Comparison of ENCODE assay signal across 8 cellular contexts in the genomic region with DNA sequence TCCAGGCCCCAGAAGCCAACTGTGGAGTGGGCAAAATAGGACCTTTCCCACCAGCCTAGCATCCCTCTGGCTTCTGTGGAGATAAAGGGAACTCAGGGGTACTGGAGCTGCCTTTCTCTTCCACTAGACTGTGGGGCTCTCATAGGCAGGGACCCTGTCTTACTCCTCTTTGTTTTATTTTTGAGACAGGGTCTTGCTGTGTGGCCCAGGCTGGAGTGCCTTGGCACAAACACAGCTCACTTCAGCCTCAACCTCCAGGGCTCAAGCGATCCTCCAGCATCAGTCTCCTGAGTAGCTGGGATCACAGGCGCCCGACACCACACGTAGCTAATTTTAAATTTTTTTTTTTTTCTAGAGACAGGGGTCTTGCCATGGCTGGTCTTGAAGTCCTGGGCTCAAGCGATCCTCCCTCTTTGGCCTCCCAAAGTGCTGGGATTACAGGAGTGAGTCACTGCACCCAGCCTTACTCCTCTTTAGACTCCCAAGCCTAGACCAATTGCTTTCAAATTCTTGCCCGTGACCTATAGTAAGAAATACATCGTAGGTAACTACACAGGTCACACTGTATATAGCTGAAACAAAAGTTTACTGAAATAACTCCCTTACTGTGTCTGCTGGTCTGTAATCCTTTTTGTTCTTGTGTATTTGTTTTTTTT. TPM values are rescaled to one million over a fixed set of nuclear protein-coding genes. Genes with fewer than 3 reads are reported as not detected.
DNase-seq lines count a peak whose midpoint lies in the region; ATAC-seq and TF ChIP-seq lines count a peak whose summit lies in the region.

No MANE protein-coding gene starts in this region.

- H3K9me3 Mint-ChIP-seq in naive thymus-derived CD8-positive, alpha-beta T cell = no peaks in the 10 kb centered on the region

- H3K4me3 Mint-ChIP-seq in naive thymus-derived CD8-positive, alpha-beta T cell = peak overlapping the region; percentile 79 to 95 (median 90)

- peak overlapping the region in 9 of 10 donors; percentile 74 to 97 (median 92) for H3K27ac Mint-ChIP-seq in naive thymus-derived CD8-positive, alpha-beta T cell

- peaks cover 23 to 56% (median 43%) of the 10 kb centered on the region in 4 donors for H3K4me1 Mint-ChIP-seq in naive thymus-derived CD8-positive, alpha-beta T cell

- no peaks in the 10 kb centered on the region for H3K9me3 ChIP-seq in HUES6 (ENCODE audit: control insufficient read depth, insufficient read depth, low read depth, low read length)

- H3K27me3 ChIP-seq in HUES6 (ENCODE audit: control insufficient read depth, insufficient read depth, low read length) = peaks cover 86% of the 10 kb centered on the region

- DNase-seq in AG04449 (ENCODE audit: low read depth, low spot score) (no peak), cardiac fibroblast (ENCODE audit: low read depth in 2 of 2) (no peak), GM03348 (ENCODE audit: low spot score) (no peak), NOMO-1 treated with dmso at 0.1 percent for 144 hours (lab: John Stamatoyannopoulos, UW; ENCODE audit: unreplicated experiment) (no peak)
- no peak for DNase-seq in naive thymus-derived CD8-positive, alpha-beta T cell

- H3K4me3 ChIP-seq in AG04449 (ENCODE audit: low read depth, low read length) (peak overlapping the region; percentile 76), HUES6 (ENCODE audit: low read depth, low read length) (peak overlapping the region; percentile 60; the same call in 1 of the 2 replicates), cardiac fibroblast (replicated peaks in 1 of 2; ENCODE audit: low read depth in 2 of 2, low read length in 2 of 2) (peak overlapping the region; percentile 73 to 79)

- H3K4me1 ChIP-seq in HUES6 (ENCODE audit: control insufficient read depth, insufficient read depth, low read length) = peaks cover 34% of the 10 kb centered on the region

- H3K36me3 ChIP-seq in HUES6 (ENCODE audit: control insufficient read depth, insufficient read depth, low read length) = no peaks in the 10 kb centered on the region

- CTCF ChIA-PET in AG04449 (lab: Yijun Ruan, JAX) = interaction anchor here (1.0 to 2.8 kb wide), 5 partner anchors 10 to 177 kb away, joined by 3 to 9 read pairs (median 8); no protein-coding TSS in a partner anchor

- no peak overlapping the region for H3K27ac ChIP-seq in HUES6 (ENCODE audit: low read depth, low read length)

- TF ChIP-seq CTCF in AG04449 (IDR thresholded peaks at IDR 0.05; ENCODE audit: insufficient read depth, low read length, missing control alignments) (no peak), cardiac fibroblast (IDR thresholded peaks at IDR 0.05; ENCODE audit: low read depth, low read length) (no peak)

- POLR2A ChIA-PET in AG04449 (lab: Yijun Ruan, JAX) = interaction anchor here (0.7 to 2.0 kb wide), 4 partner anchors 8 to 99 kb away, joined by 3 to 10 read pairs (median 4); no protein-coding TSS in a partner anchor
- POLR2A ChIA-PET in naive thymus-derived CD8-positive, alpha-beta T cell (lab: Charles Lee) = interaction anchor here (0.8 to 6.1 kb wide), 4 partner anchors 10 to 347 kb away, joined by 3 to 60 read pairs (median 4); no protein-coding TSS in a partner anchor

- no peaks in the 10 kb centered on the region for H3K27me3 Mint-ChIP-seq in naive thymus-derived CD8-positive, alpha-beta T cell

- ATAC-seq in naive thymus-derived CD8-positive, alpha-beta T cell = no peak
- no peak for ATAC-seq in HG02884 (IDR thresholded peaks at IDR 0.05; ENCODE audit: unreplicated experiment)
- no peak for ATAC-seq in HG02759 (IDR thresholded peaks at IDR 0.05; ENCODE audit: unreplicated experiment)

- H3K9ac ChIP-seq in HUES6 (ENCODE audit: low read length) = no peak overlapping the region

- H3K36me3 Mint-ChIP-seq in naive thymus-derived CD8-positive, alpha-beta T cell = peaks cover 0 to 3% (median 0%) of the 10 kb centered on the region in 3 donors

RNA-seq across cellular contexts. Expression of gene RAI1, which starts 2.6 kb away (rescaled TPM):
- 10 to 100 TPM; 33.8 to 35.2 TPM for total RNA-seq in naive thymus-derived CD8-positive, alpha-beta T cell
- 1 to 10 TPM; 1.5 to 4.0 (median 2.3) TPM for polyA plus RNA-seq in naive thymus-derived CD8-positive, alpha-beta T cell
